ENCODE assay signal across 2 cellular contexts in the genomic region with DNA sequence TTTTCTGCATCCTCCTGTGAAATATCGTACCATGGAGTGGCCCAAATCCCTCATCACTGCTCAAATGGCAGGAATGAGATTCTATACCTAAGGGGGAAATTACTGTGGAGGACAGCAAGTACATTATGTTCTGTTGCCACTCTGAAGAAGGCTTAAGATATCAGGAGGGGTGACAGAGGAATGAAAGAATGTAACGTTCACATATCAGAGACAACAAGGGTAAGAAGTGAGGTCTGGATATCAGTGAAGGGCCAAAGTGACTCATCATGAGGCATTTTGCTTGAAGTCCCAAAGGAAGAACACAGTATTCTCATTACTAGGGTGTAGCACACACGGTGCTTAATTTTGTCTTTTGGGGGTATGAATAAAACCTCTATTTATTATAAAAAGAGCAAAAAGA.
TF ChIP-seq lines count a peak whose summit lies in the region.

No MANE protein-coding gene starts in this region.

TF ChIP-seq in SK-N-SH treated with all-trans-retinoic acid at 6 μM for 48 hours, 23 proteins besides CTCF, POLR2A, EP300 and RAD21 (continued from another document):
- TF ChIP-seq, protein P1, sequence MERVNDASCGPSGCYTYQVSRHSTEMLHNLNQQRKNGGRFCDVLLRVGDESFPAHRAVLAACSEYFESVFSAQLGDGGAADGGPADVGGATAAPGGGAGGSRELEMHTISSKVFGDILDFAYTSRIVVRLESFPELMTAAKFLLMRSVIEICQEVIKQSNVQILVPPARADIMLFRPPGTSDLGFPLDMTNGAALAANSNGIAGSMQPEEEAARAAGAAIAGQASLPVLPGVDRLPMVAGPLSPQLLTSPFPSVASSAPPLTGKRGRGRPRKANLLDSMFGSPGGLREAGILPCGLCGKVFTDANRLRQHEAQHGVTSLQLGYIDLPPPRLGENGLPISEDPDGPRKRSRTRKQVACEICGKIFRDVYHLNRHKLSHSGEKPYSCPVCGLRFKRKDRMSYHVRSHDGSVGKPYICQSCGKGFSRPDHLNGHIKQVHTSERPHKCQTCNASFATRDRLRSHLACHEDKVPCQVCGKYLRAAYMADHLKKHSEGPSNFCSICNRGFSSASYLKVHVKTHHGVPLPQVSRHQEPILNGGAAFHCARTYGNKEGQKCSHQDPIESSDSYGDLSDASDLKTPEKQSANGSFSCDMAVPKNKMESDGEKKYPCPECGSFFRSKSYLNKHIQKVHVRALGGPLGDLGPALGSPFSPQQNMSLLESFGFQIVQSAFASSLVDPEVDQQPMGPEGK (CRISPR knock-in tag; IDR thresholded peaks at IDR 0.05; ENCODE audit: borderline replicate concordance) = no peak

TF ChIP-seq in SK-N-SH, 30 proteins besides CTCF, POLR2A, EP300 and RAD21 (continued from another document):
- TF ChIP-seq, protein P2, sequence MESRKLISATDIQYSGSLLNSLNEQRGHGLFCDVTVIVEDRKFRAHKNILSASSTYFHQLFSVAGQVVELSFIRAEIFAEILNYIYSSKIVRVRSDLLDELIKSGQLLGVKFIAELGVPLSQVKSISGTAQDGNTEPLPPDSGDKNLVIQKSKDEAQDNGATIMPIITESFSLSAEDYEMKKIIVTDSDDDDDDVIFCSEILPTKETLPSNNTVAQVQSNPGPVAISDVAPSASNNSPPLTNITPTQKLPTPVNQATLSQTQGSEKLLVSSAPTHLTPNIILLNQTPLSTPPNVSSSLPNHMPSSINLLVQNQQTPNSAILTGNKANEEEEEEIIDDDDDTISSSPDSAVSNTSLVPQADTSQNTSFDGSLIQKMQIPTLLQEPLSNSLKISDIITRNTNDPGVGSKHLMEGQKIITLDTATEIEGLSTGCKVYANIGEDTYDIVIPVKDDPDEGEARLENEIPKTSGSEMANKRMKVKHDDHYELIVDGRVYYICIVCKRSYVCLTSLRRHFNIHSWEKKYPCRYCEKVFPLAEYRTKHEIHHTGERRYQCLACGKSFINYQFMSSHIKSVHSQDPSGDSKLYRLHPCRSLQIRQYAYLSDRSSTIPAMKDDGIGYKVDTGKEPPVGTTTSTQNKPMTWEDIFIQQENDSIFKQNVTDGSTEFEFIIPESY (IDR thresholded peaks at IDR 0.05; ENCODE audit: borderline replicate concordance, low read depth) = no peak
- TF ChIP-seq JUND (IDR thresholded peaks at IDR 0.05) = no peak
